ENCODE assay signal across 1 cellular context in the genomic region with DNA sequence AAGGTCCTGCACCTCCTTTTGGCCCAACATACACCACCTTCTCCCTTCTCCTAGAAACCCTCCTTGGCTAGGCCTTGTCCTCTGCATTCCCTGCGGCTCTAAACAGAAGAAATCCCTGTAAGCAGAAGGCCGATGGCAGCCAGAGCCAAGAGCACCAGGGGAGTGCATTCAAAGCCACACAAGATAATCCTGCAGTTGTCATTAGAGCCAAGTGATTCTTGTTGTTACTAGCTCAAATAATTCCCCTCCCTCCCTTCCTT.
TF ChIP-seq lines count a peak whose summit lies in the region.

No MANE protein-coding gene starts in this region.

TF ChIP-seq in HepG2, 621 proteins besides CTCF, POLR2A, EP300 and RAD21:
- TF ChIP-seq XRCC5 (optimal IDR thresholded peaks at IDR 0.05; ENCODE audit: low read length) (peak; percentile 5), RFX5 (IDR thresholded peaks at IDR 0.05; ENCODE audit: low read depth, low read length) (no peak)
